In genomic region chr21:40840441-40840840, GRCh38 we compare ENCODE assay signal across 17 cellular contexts. TPM values are rescaled to one million over a fixed set of nuclear protein-coding genes. Genes with fewer than 3 reads are reported as not detected.
"Had no signal": no experiment of that assay in that cellular context is flagged by ENCODE, and none has a peak within 500 bp of the region (broad histone marks: within the 10 kb centered on the region; RNA-seq: fewer than 3 reads in every experiment).

No MANE protein-coding gene starts in this region.

- H3K36me3 ChIP-seq: esophagus squamous epithelium, thyroid gland, vagina had no signal

- H3K27ac ChIP-seq: esophagus squamous epithelium, thyroid gland, vagina had no signal

- H3K4me3 ChIP-seq: esophagus squamous epithelium, lung, thyroid gland, vagina had no signal

- H3K27me3 ChIP-seq: thyroid gland had no signal

- H3K9me3 ChIP-seq: esophagus squamous epithelium, thyroid gland, vagina had no signal

- H3K4me1 ChIP-seq: vagina had no signal

- FAIRE-seq: endometrium had no signal

- ATAC-seq: activated T-helper 17 cell treated with anti-CD3 and anti-CD28 coated beads, Interleukin-2, amount 50 U/mL, for 72 hours; left cardiac atrium; stimulated activated effector memory CD8-positive, alpha-beta T cell treated with anti-CD3 and anti-CD28 coated beads, Interleukin-12 subunit alpha, Interleukin-12 subunit beta, amount 100 ng/mL, for 72 hours had no signal

- H3K4me1 Mint-ChIP-seq: activated T-helper 17 cell treated with anti-CD3 and anti-CD28 coated beads, Interleukin-2, amount 50 U/mL, for 72 hours; stimulated activated effector memory CD8-positive, alpha-beta T cell treated with anti-CD3 and anti-CD28 coated beads, Interleukin-12 subunit alpha, Interleukin-12 subunit beta, amount 100 ng/mL, for 72 hours had no signal

- H3K4me3 Mint-ChIP-seq: activated T-helper 17 cell treated with anti-CD3 and anti-CD28 coated beads, Interleukin-2, amount 50 U/mL, for 72 hours; stimulated activated effector memory CD8-positive, alpha-beta T cell treated with anti-CD3 and anti-CD28 coated beads, Interleukin-12 subunit alpha, Interleukin-12 subunit beta, amount 100 ng/mL, for 72 hours had no signal

- DNase-seq: activated CD4-positive, alpha-beta T cell treated with anti-CD3 and anti-CD28 coated beads, Interleukin-2, amount 50 U/mL, for 4 hours; activated CD4-positive, CD25-positive, alpha-beta regulatory T cell treated with anti-CD3 and anti-CD28 coated beads, Interleukin-2, amount 50 U/mL, for 72 hours; activated naive CD4-positive, alpha-beta T cell treated with Interleukin-2 at 50 U/mL for 16 hours; aorta; esophagus squamous epithelium; left cardiac atrium; T-helper 1 cell; T1000; thyroid gland had no signal

- H3K36me3 Mint-ChIP-seq: stimulated activated effector memory CD8-positive, alpha-beta T cell treated with anti-CD3 and anti-CD28 coated beads, Interleukin-12 subunit alpha, Interleukin-12 subunit beta, amount 100 ng/mL, for 72 hours had no signal

- H3K27ac Mint-ChIP-seq: activated T-helper 17 cell treated with anti-CD3 and anti-CD28 coated beads, Interleukin-2, amount 50 U/mL, for 72 hours; stimulated activated effector memory CD8-positive, alpha-beta T cell treated with anti-CD3 and anti-CD28 coated beads, Interleukin-12 subunit alpha, Interleukin-12 subunit beta, amount 100 ng/mL, for 72 hours had no signal

- H3K9me3 Mint-ChIP-seq: activated T-helper 17 cell treated with anti-CD3 and anti-CD28 coated beads, Interleukin-2, amount 50 U/mL, for 72 hours had no signal

RNA-seq across cellular contexts. Expression of gene DSCAM, which starts 6.5 kb away (rescaled TPM):
- total RNA-seq: activated T-helper 17 cell treated with anti-CD3 and anti-CD28 coated beads, Interleukin-2, amount 50 U/mL, for 72 hours; aorta; cardiac septum; fibroblast of villous mesenchyme; left cardiac atrium; renal cortical epithelial cell; vagina had no signal
- polyA plus RNA-seq: aorta had no signal
